Comparison of ENCODE assay signal across 8 cellular contexts in the genomic region with DNA sequence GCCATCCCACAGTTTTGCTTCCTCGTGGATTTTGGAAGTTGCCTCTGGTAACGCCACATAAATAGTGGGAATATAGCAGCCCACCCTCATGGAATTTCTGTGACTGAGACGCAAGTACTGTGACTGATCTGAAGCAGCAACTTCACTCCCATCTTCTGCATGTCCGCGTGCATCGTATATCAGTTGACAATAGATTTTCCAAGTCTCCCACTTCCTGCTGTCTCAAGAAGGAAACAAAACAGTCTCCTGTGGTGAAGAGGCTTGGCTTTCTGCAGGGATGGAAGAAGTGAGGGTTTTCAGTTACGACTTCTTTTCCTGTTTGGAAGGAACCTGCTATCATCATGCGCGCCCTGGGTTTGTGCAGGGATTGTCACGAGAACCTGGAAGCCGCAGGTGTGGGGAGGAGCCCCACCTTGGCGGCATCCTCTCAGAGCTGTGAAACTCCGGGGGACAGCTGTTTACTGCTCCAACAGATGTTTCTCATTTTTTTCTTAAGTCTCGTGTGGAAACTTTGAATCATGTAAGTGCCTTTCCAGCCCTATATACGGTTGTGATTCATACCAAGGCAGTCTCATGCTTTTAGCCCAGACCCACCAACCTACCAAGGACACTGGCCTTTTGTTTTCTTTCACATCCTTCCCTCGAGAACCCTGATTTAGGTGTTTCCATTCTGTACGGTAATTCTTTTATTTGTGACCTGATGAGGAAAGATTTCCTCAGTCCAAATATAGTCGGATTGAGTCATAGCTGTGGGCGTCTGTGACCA. TPM values are rescaled to one million over a fixed set of nuclear protein-coding genes. Genes with fewer than 3 reads are reported as not detected.
DNase-seq lines count a peak whose midpoint lies in the region; ATAC-seq and TF ChIP-seq lines count a peak whose summit lies in the region.

No MANE protein-coding gene starts in this region.

- in situ Hi-C loops in astrocyte of the spinal cord (cut with HindIII; ENCODE audit: low sequenced_read_pairs), result no loop called here
- in situ Hi-C loops in HAP-1 (cut with MboI; ENCODE audit: low sequenced_read_pairs), result no loop called here

- H3K9ac ChIP-seq in OCI-LY3 (ENCODE audit: low read length), result no peak overlapping the region

- H3K27ac Mint-ChIP-seq in CD4-positive, alpha-beta T cell, result peak overlapping the region; percentile 25

- peak; percentile 65 for ATAC-seq in CD4-positive, alpha-beta T cell (ENCODE audit: poor library complexity)
- peak; percentile 65 for ATAC-seq in sciatic nerve
- ATAC-seq in GM19455 (IDR thresholded peaks at IDR 0.05; ENCODE audit: unreplicated experiment), result no peak

- H3K36me3 ChIP-seq in OCI-LY3 (replicated peaks; ENCODE audit: low read depth, low read length), result no peaks in the 10 kb centered on the region
- H3K36me3 ChIP-seq in HAP-1 (replicated peaks), result no peaks in the 10 kb centered on the region

- H4K20me1 ChIP-seq in OCI-LY3 (ENCODE audit: insufficient read depth, low read length), result no peaks in the 10 kb centered on the region

- H3K9me3 Mint-ChIP-seq in CD4-positive, alpha-beta T cell, result peaks cover 3% of the 10 kb centered on the region

- peaks cover 36% of the 10 kb centered on the region for H3K4me1 Mint-ChIP-seq in CD4-positive, alpha-beta T cell (ENCODE audit: low read depth)

- H3K36me3 Mint-ChIP-seq in CD4-positive, alpha-beta T cell (ENCODE audit: low read depth), result peaks cover 30% of the 10 kb centered on the region

- POLR2A ChIA-PET in CD4-positive, alpha-beta T cell (lab: Charles Lee), result interaction anchor here (0.8 to 3.6 kb wide), 6 partner anchors 15 to 152 kb away, joined by 3 to 25 read pairs (median 4); a partner anchor contains a TSS

- peak overlapping the region; percentile 66 for H3K4me2 ChIP-seq in OCI-LY3 (ENCODE audit: low read length)

- peak overlapping the region; percentile 30 for H3K4me3 Mint-ChIP-seq in CD4-positive, alpha-beta T cell

- TF ChIP-seq CTCF in CD4-positive, alpha-beta T cell (IDR thresholded peaks at IDR 0.05), result no peak
- TF ChIP-seq CTCF in OCI-LY3 (IDR thresholded peaks at IDR 0.05; ENCODE audit: low read depth, low read length), result no peak
- no peak for TF ChIP-seq CTCF in astrocyte of the spinal cord (IDR thresholded peaks at IDR 0.05; ENCODE audit: low read depth, low read length)

- CTCF ChIA-PET in CD4-positive, alpha-beta T cell (lab: Charles Lee), result interaction anchor here (0.7 to 2.1 kb wide), 7 partner anchors 25 to 115 kb away, joined by 3 to 8 read pairs (median 4); no protein-coding TSS in a partner anchor

- peak overlapping the region; percentile 36; the same call in 1 of the 2 replicates for H2AFZ ChIP-seq in OCI-LY3 (ENCODE audit: low read depth, low read length)

- H3K4me3 ChIP-seq in OCI-LY3 (ENCODE audit: low read length) (peak overlapping the region; percentile 38; the same call in 1 of the 2 replicates), astrocyte of the spinal cord (ENCODE audit: low read depth, low read length) (no peak overlapping the region), HAP-1 (no peak overlapping the region)

- H3K27me3 Mint-ChIP-seq in CD4-positive, alpha-beta T cell, result no peaks in the 10 kb centered on the region

- no peaks in the 10 kb centered on the region for H3K27me3 ChIP-seq in CD4-positive, alpha-beta T cell (ENCODE audit: control insufficient read depth, insufficient read depth, low read length)
- H3K27me3 ChIP-seq in OCI-LY3 (ENCODE audit: low read depth, low read length), result peaks cover 9% of the 10 kb centered on the region
- H3K27me3 ChIP-seq in HAP-1 (ENCODE audit: low read depth), result no peaks in the 10 kb centered on the region

- intact Hi-C loops in CD4-positive, alpha-beta T cell (cut with DNase I, micrococcal nuclease), result loop anchor here in 1 of 2 experiments (5.0 kb wide), 1 partner anchor 43 kb away; no protein-coding TSS in a partner anchor
- intact Hi-C loops in sciatic nerve (cut with DNase I), result no loop called here

- no peak overlapping the region for H3K27ac ChIP-seq in CD4-positive, alpha-beta T cell (ENCODE audit: low read depth, low read length)
- H3K27ac ChIP-seq in OCI-LY3 (ENCODE audit: low read length), result no peak overlapping the region

- peak in 5 of 10 experiments; percentile 9 to 19 (median 13) for DNase-seq in CD4-positive, alpha-beta T cell
- peak; percentile 65 for DNase-seq in astrocyte of the spinal cord (ENCODE audit: low read depth, low spot score)
- no peak for DNase-seq in sciatic nerve (ENCODE audit: low spot score)
- no peak for DNase-seq in 8988T
- DNase-seq in HAP-1 (ENCODE audit: low spot score in 2 of 2), result no peak
- DNase-seq in iPS-NIHi7 (ENCODE audit: extremely low spot score), result no peak

- H3K9me3 ChIP-seq in CD4-positive, alpha-beta T cell (ENCODE audit: control insufficient read depth, low read length), result peaks cover 6% of the 10 kb centered on the region
- H3K9me3 ChIP-seq in OCI-LY3 (ENCODE audit: insufficient read depth, low read length) (no peaks in the 10 kb centered on the region), HAP-1 (no peaks in the 10 kb centered on the region)

- no peaks in the 10 kb centered on the region for H3K79me2 ChIP-seq in OCI-LY3 (ENCODE audit: low read length)

- H3K4me1 ChIP-seq in OCI-LY3 (ENCODE audit: low read length), result peaks cover 23% of the 10 kb centered on the region
- H3K4me1 ChIP-seq in HAP-1, result no peaks in the 10 kb centered on the region

RNA-seq across cellular contexts. Expression of a gene that starts 57.5 kb away (rescaled TPM):
- 1 to 10 TPM; 2.0 to 2.6 TPM for total RNA-seq in CD4-positive, alpha-beta T cell
- 46.5 TPM for total RNA-seq in sciatic nerve

Comparison
In these comparisons a context has a peak if more than half of its experiments do, and no peak if none do; other contexts are left out.
1. RNA of a gene that starts 57.5 kb away (total RNA-seq): 46.5 TPM in sciatic nerve (single experiment); 2.0 to 2.6 TPM in CD4-positive, alpha-beta T cell; every median in the first group is over 10 times any median in the second.